ENCODE assay signal across 10 cellular contexts in the genomic region with DNA sequence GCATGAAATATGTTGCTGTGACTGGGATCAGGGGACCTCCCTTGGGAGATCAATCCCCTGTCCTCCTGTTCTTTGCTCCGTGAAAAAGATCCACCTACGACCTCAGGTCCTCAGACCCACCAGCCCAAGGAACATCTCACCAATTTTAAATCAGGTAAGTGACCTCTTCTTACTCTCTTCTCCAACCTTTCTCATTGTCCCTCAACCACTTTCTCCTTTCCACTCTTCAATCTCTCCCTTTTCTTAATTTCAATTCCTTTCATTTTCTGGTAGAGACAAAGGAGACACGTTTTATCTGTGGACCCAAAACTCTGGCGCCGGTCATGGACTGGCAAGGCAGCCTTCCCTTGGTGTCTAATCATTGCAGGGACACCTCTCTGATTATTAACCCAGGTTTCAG. TPM values are rescaled to one million over a fixed set of nuclear protein-coding genes. Genes with fewer than 3 reads are reported as not detected.
"Had no signal": no experiment of that assay in that cellular context is flagged by ENCODE, and none has a peak within 500 bp of the region (broad histone marks: within the 10 kb centered on the region; RNA-seq: fewer than 3 reads in every experiment).

No MANE protein-coding gene starts in this region.

RNA-seq across cellular contexts. Expression of a gene that starts 21.1 kb away (rescaled TPM):
- total RNA-seq: activated naive CD4-positive, alpha-beta T cell treated with anti-CD3 and anti-CD28 coated beads for 36 hours; activated naive CD4-positive, alpha-beta T cell treated with anti-CD3 and anti-CD28 coated beads, Interleukin-2, amount 50 U/mL, for 72 hours; activated naive CD8-positive, alpha-beta T cell treated with anti-CD3 and anti-CD28 coated beads for 36 hours; activated naive CD8-positive, alpha-beta T cell treated with anti-CD3 and anti-CD28 coated beads, Interleukin-2, amount 10 ng/mL, durations not matched to agents 7 days and 5 days; activated T-cell treated with anti-CD3 and anti-CD28 coated beads, Interleukin-2, amount 50 U/mL, for 4 hours; activated T-helper 1 cell treated with anti-CD3 and anti-CD28 coated beads, Interleukin-12 subunit alpha, Interleukin-12 subunit beta, Interleukin-2, Interleukin-4 antibody, amounts not matched to agents 30 ng/mL and 10 ng/mL and 1 ng/mL, durations not matched to agents 14 hours and 24 hours and 36 hours; activated T-helper 17 cell treated with anti-CD3 and anti-CD28 coated beads, Interleukin-2, amount 50 U/mL, for 72 hours; activated T-helper 2 cell treated with anti-CD3 and anti-CD28 coated beads, Interferon-gamma antibody, Interleukin-2, Interleukin-4, amounts not matched to agents 10 μg/mL and 5 μg/mL and 100 μg/mL, durations not matched to agents 14 hours and 24 hours and 36 hours; ascending aorta; bronchial epithelial cell had no signal
